8 cellular contexts compared by ENCODE assay signal in the genomic region with DNA sequence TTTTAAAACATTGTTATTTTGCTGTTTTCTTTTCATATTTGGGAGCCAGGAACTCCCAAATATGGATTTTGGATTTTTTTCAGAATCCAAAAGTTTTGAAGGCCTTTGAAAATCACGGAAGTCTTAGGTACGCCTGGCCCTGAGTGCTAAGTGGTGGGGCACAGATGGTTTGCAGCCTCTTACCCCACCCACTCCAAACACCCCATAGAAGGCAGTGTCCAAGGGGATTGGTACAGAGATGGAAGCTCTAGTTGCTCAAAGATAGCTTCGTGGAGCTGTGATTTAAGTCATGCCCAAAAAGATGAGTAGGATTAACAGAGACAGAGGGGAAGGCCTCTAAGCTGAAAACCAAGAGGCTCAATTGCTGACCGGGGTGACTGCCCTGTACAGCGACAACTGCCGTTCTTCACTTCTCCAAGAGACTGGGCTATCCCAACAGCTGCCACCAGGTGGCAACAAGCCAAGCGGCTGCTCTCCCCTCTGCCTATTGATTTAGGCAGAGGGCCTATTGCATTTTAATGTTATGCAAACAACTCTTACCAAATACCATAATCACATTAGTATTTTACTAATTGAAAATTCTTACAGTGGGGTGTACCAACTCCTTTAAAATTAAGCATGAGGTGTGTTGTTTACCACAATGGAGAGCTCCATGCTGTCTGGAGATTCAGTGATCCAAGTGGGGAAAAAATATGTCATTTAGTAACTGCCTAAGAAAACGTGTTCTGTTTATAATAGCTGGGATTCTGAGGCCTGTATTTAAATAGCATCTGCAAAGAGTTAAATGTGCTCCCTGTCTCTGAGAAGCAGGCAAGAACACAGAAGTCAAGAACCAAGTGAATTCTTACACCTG.
A peak's percentile ranks its signal among the peaks of the same experiment; 100 is the strongest.
DNase-seq lines count a peak whose midpoint lies in the region; ATAC-seq and TF ChIP-seq lines count a peak whose summit lies in the region.

No MANE protein-coding gene starts in this region.

- in situ Hi-C loops in GM13976 (cut with MboI; ENCODE audit: low sequenced_read_pairs, unreplicated experiment): loop anchor here (10.0 kb wide), 1 partner anchor 378 kb away; no protein-coding TSS in a partner anchor

- TF ChIP-seq POLR2A in GM18505 (IDR thresholded peaks at IDR 0.05; ENCODE audit: borderline replicate concordance, extremely low read depth, insufficient read depth, insufficient read length): no peak

- TF ChIP-seq CTCF in GM13976 (IDR thresholded peaks at IDR 0.05; ENCODE audit: borderline replicate concordance, control extremely low read depth, extremely low read depth, insufficient read depth, missing control alignments): peak; percentile 75

- DNase-seq in GM13976 (ENCODE audit: low spot score): peak; percentile 77
- DNase-seq in NCI-H1092 (lab: John Stamatoyannopoulos, UW): peak; percentile 72
- peak; percentile 69 for DNase-seq in SKM-1 treated with dmso at 0.1 percent for 144 hours (lab: John Stamatoyannopoulos, UW; ENCODE audit: unreplicated experiment)
- peak; percentile 86 for DNase-seq in activated naive CD4-positive, alpha-beta T cell treated with anti-CD3 and anti-CD28 coated beads, Interleukin-2, amount 50 U/mL, for 16 hours
- DNase-seq in head of caudate nucleus: peak; percentile 73 to 96 (median 88)
- peak; percentile 93 for DNase-seq in posterior vena cava (ENCODE audit: low spot score)
- DNase-seq in ureter (ENCODE audit: low spot score): peak; percentile 85

- intact Hi-C loops in head of caudate nucleus (cut with DNase I) (loop anchor here (5.0 to 10.0 kb wide), 2 partner anchors 88 to 380 kb away; partner anchors contain the start of gene MAP2K5), posterior vena cava (cut with DNase I) (loop anchor here in 1 of 2 donors (5.0 kb wide), 1 partner anchor 380 kb away; no protein-coding TSS in a partner anchor)

- ATAC-seq in GM18505 (IDR thresholded peaks at IDR 0.05; ENCODE audit: unreplicated experiment): no peak
